ENCODE assay signal across 8 cellular contexts in genomic region chr1:12480748-12481362, GRCh38.
DNase-seq lines count a peak whose midpoint lies in the region; ATAC-seq and TF ChIP-seq lines count a peak whose summit lies in the region.

No MANE protein-coding gene starts in this region.

- DNase-seq in GM03348 (ENCODE audit: low spot score) = peak; percentile 87
- peak; percentile 54 for DNase-seq in MV-4-11 (lab: John Stamatoyannopoulos, UW)
- DNase-seq in activated naive CD8-positive, alpha-beta T cell treated with anti-CD3 and anti-CD28 coated beads, Interleukin-2, amount 10 ng/mL, durations not matched to agents 7 days and 5 days = peak; percentile 51
- DNase-seq in kidney glomerular epithelial cell (lab: John Stamatoyannopoulos, UW) = peak; percentile 80
- peak; percentile 69 for DNase-seq in transverse colon
- DNase-seq in DMS 273 (lab: John Stamatoyannopoulos, UW; ENCODE audit: unreplicated experiment) = no peak
- DNase-seq in GM10266 (ENCODE audit: extremely low spot score) = no peak

- ATAC-seq in activated naive CD8-positive, alpha-beta T cell treated with anti-CD3 and anti-CD28 coated beads, Interleukin-2, amount 10 ng/mL, durations not matched to agents 7 days and 5 days (ENCODE audit: low read depth) = peak; percentile 35
- ATAC-seq in HG03521 (IDR thresholded peaks at IDR 0.05; ENCODE audit: unreplicated experiment) = no peak

- no peaks in the 10 kb centered on the region for H3K27me3 Mint-ChIP-seq in activated naive CD8-positive, alpha-beta T cell treated with anti-CD3 and anti-CD28 coated beads, Interleukin-2, amount 10 ng/mL, durations not matched to agents 7 days and 5 days

- in situ Hi-C loops in transverse colon (cut with MboI; ENCODE audit: low pct_ligation_motif_present in 1 of 4, low pct_unique_long_range_greater_than_20kb in 1 of 4, low sequenced_read_pairs in 3 of 4) = no loop called here

- H3K4me3 ChIP-seq in transverse colon = no peak overlapping the region

- peak overlapping the region; percentile 28 for H3K4me3 Mint-ChIP-seq in activated naive CD8-positive, alpha-beta T cell treated with anti-CD3 and anti-CD28 coated beads, Interleukin-2, amount 10 ng/mL, durations not matched to agents 7 days and 5 days

- H3K4me1 ChIP-seq in transverse colon = peaks cover 51 to 66% (median 55%) of the 10 kb centered on the region in 4 donors

- no peak for TF ChIP-seq POLR2A in transverse colon (IDR thresholded peaks at IDR 0.05)

- H3K9me3 Mint-ChIP-seq in activated naive CD8-positive, alpha-beta T cell treated with anti-CD3 and anti-CD28 coated beads, Interleukin-2, amount 10 ng/mL, durations not matched to agents 7 days and 5 days = no peaks in the 10 kb centered on the region

- H3K27me3 ChIP-seq in transverse colon = no peaks in the 10 kb centered on the region

- POLR2A ChIA-PET in activated naive CD8-positive, alpha-beta T cell treated with anti-CD3 and anti-CD28 coated beads, Interleukin-2, amount 10 ng/mL, durations not matched to agents 7 days and 5 days (lab: Charles Lee) = interaction anchor here (1.0 to 11.1 kb wide), 4 partner anchors 14 to 137 kb away, joined by 3 to 110 read pairs (median 4); partner anchors contain the start of gene DHRS3

- H3K27ac ChIP-seq in transverse colon = peak overlapping the region; percentile 85 to 90 (median 88)

- H3K36me3 Mint-ChIP-seq in activated naive CD8-positive, alpha-beta T cell treated with anti-CD3 and anti-CD28 coated beads, Interleukin-2, amount 10 ng/mL, durations not matched to agents 7 days and 5 days = peaks cover 39% of the 10 kb centered on the region

- H3K27ac Mint-ChIP-seq in activated naive CD8-positive, alpha-beta T cell treated with anti-CD3 and anti-CD28 coated beads, Interleukin-2, amount 10 ng/mL, durations not matched to agents 7 days and 5 days = peak overlapping the region; percentile 90

- intact Hi-C loops in transverse colon (cut with DNase I; ENCODE audit: low total_unique reads) = no loop called here

- no peak for TF ChIP-seq EP300 in transverse colon (IDR thresholded peaks at IDR 0.05; ENCODE audit: low read depth)

- 68% methylated on average over 5 of the region's 5 CpGs; no CpG with 5 or more reads in 1 of the 2 donors for WGBS in transverse colon (ENCODE audit: low coverage in 1 of 2), 2 donors

- H3K9me3 ChIP-seq in transverse colon = no peaks in the 10 kb centered on the region

- peaks cover 64% of the 10 kb centered on the region for H3K4me1 Mint-ChIP-seq in activated naive CD8-positive, alpha-beta T cell treated with anti-CD3 and anti-CD28 coated beads, Interleukin-2, amount 10 ng/mL, durations not matched to agents 7 days and 5 days

- H3K36me3 ChIP-seq in transverse colon = no peaks in the 10 kb centered on the region

- no peak for TF ChIP-seq CTCF in transverse colon (IDR thresholded peaks at IDR 0.05)
- TF ChIP-seq CTCF in GM10266 (IDR thresholded peaks at IDR 0.05; ENCODE audit: control insufficient read depth, insufficient read depth, low read depth, missing control alignments) = no peak

Comparison
In these comparisons a context has a peak if more than half of its experiments do, and no peak if none do; other contexts are left out.
1. DNase-seq: peak in GM03348 (single experiment), MV-4-11 (single experiment), activated naive CD8-positive, alpha-beta T cell treated with anti-CD3 and anti-CD28 coated beads, Interleukin-2, amount 10 ng/mL, durations not matched to agents 7 days and 5 days (single experiment), kidney glomerular epithelial cell (single experiment) and transverse colon (single experiment); none in DMS 273 (single experiment) and GM10266 (single experiment).